8 cellular contexts compared by ENCODE assay signal in the genomic region with DNA sequence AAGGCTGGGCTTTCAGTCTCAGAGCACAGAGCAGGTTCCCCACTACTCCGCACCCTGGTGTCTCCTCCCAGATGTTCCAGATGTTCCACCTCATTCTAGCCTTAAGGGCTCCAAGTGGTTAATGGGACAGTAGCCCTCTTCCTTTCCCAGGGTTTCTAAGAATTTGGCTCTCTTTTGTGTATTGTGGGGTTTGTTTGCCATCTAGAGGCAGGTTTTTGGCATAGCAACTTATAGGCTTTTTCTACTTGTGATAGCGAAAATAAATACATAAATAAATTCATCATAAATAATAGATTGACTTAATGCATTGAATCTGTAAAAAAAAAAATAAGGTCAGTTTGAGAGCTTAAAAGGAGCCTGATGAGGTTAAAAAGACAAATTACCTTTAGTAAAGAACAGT.
A peak's percentile ranks its signal among the peaks of the same experiment; 100 is the strongest.
DNase-seq lines count a peak whose midpoint lies in the region; ATAC-seq, FAIRE-seq and TF ChIP-seq lines count a peak whose summit lies in the region.
"Not testable (repeated sequence)": the region's sequence is repeated elsewhere in the genome, so short reads cannot be mapped to it uniquely, and the experiment has no call there.

No MANE protein-coding gene starts in this region.

- not testable (repeated sequence) for H2AFZ ChIP-seq in HepG2 (ENCODE audit: low read length)

- not testable (repeated sequence) for ATAC-seq in A549, Panc1, body of pancreas, HepG2, psoas muscle

- not testable (repeated sequence) for DNase-seq in A549 (ENCODE audit: low read depth in 1 of 2, low spot score in 1 of 2); D721Med (ENCODE audit: insufficient read length, low spot score); Panc1 (ENCODE audit: low read depth, low spot score); body of pancreas; HepG2 (ENCODE audit: low spot score); psoas muscle
- DNase-seq in fibroblast of mammary gland (ENCODE audit: low read depth): peak; percentile 17

- H4K20me1 ChIP-seq in HepG2 (ENCODE audit: insufficient read depth, low read length): not testable (repeated sequence)

- H3K79me2 ChIP-seq in HepG2 (ENCODE audit: insufficient read depth, low read length): not testable (repeated sequence)

- CTCF ChIA-PET in A549 (lab: Yijun Ruan, JAX): interaction anchor here (1.3 to 1.6 kb wide), 2 partner anchors 143 to 147 kb away, joined by 3 to 4 read pairs; no protein-coding TSS in a partner anchor
- CTCF ChIA-PET in HEK293 (lab: Yijun Ruan, JAX): interaction anchor here (1.8 kb wide), 1 partner anchor 147 kb away, joined by 13 read pairs; no protein-coding TSS in a partner anchor
- CTCF ChIA-PET in Panc1 (lab: Charles Lee); HepG2 (lab: Yijun Ruan, JAX; ENCODE audit: low intra/inter-chr PET ratio, low total read pairs): not testable (repeated sequence)

- TF ChIP-seq POLR2A in A549 (IDR thresholded peaks at IDR 0.05; ENCODE audit: low read length); body of pancreas (IDR thresholded peaks at IDR 0.05); HepG2 (IDR thresholded peaks at IDR 0.05; ENCODE audit: insufficient read depth in 1 of 2, low read depth in 2 of 2, low read length in 2 of 2): not testable (repeated sequence)

- not testable (repeated sequence) for TF ChIP-seq EP300 in A549 (IDR thresholded peaks at IDR 0.05); HepG2 (IDR thresholded peaks at IDR 0.05; ENCODE audit: low read depth in 2 of 2, low read length in 2 of 2); HepG2 (CRISPR knock-in tag; IDR thresholded peaks at IDR 0.05; ENCODE audit: borderline replicate concordance)

- not testable (repeated sequence) for FAIRE-seq in A549 (lab: Jason Lieb, UNC); D721Med (lab: Jason Lieb, UNC); HepG2 (lab: Jason Lieb, UNC)

- not testable (repeated sequence) for H3K9ac ChIP-seq in HepG2 (ENCODE audit: insufficient read depth, low read depth, low read length)

- BruUV-seq in Panc1 (replicated peaks; lab: Mats Ljungman, UMichigan); HepG2 (replicated peaks; lab: Mats Ljungman, UMichigan): not testable (repeated sequence)

- WGBS in A549 (ENCODE audit: missing lambda C conversion rate): 0% methylated on average over 2 of the region's 2 CpGs
- 6 to 10% methylated on average over 2 of the region's 2 CpGs for WGBS in body of pancreas, 2 donors
- WGBS in HepG2 (ENCODE audit: low lambda C conversion rate): 0% methylated on average over 2 of the region's 2 CpGs
- WGBS in psoas muscle, 3 donors: 10 to 17% (median 14%) methylated on average over 2 of the region's 2 CpGs

- H3K4me1 ChIP-seq in A549; HEK293 (ENCODE audit: control insufficient read depth, insufficient read depth, low read length); Panc1 (ENCODE audit: control insufficient read depth, insufficient read depth, low read length); body of pancreas; HepG2 (ENCODE audit: insufficient read depth, low read length); psoas muscle: not testable (repeated sequence)

- in situ Hi-C loops in Panc1 (cut with HindIII; ENCODE audit: low pct_unique_long_range_greater_than_20kb, low sequenced_read_pairs); HepG2 (cut with HindIII; ENCODE audit: extremely low pct_ligation_motif_present, low pct_unique_long_range_greater_than_20kb): not testable (repeated sequence)

- TF ChIP-seq RAD21 in A549 (conservative IDR thresholded peaks at IDR 0.05 in 1 of 2, IDR thresholded peaks at IDR 0.05 in 1 of 2); HepG2 (CRISPR knock-in tag; IDR thresholded peaks at IDR 0.05): not testable (repeated sequence)

- H3K9me3 ChIP-seq in A549; HEK293 (ENCODE audit: control insufficient read depth, insufficient read depth, low read depth, low read length); Panc1 (ENCODE audit: control insufficient read depth, insufficient read depth, low read depth, low read length); body of pancreas; HepG2 (ENCODE audit: low read length); psoas muscle: not testable (repeated sequence)

- H3K27ac ChIP-seq in A549; HEK293 (ENCODE audit: extremely low read depth, low read depth, low read length); Panc1 (ENCODE audit: low read length); body of pancreas; HepG2 (ENCODE audit: extremely low read length, insufficient read depth, low read length); psoas muscle: not testable (repeated sequence)

- TF ChIP-seq CTCF in A549 (IDR thresholded peaks at IDR 0.05) (0 out of 3 replicates have a peak, but pooled peaks have one; percentile 10), D721Med (IDR thresholded peaks at IDR 0.05; ENCODE audit: insufficient read depth, missing control alignments) (peak; percentile 20), Panc1 (IDR thresholded peaks at IDR 0.05) (peak; percentile 50), body of pancreas (IDR thresholded peaks at IDR 0.05) (peak in 4 of 7 experiments; percentile 10 to 37 (median 20)), fibroblast of mammary gland (conservative IDR thresholded peaks at IDR 0.05; ENCODE audit: control insufficient read depth, insufficient read depth, low read depth, low read length) (peak; percentile 29), HepG2 (CRISPR knock-in tag; IDR thresholded peaks at IDR 0.05) (0 out of 2 replicates have a peak, but pooled peaks have one; percentile 7), psoas muscle (IDR thresholded peaks at IDR 0.05) (peak; percentile 36)
- not testable (repeated sequence) for TF ChIP-seq CTCF in HEK293 (tag by site-specific recombination; IDR thresholded peaks at IDR 0.05)

- H3K4me3 ChIP-seq in A549; HEK293 (ENCODE audit: low read depth, low read length); Panc1 (ENCODE audit: low read depth in 2 of 2, low read length in 2 of 2); body of pancreas; fibroblast of mammary gland (ENCODE audit: control insufficient read depth, low read depth, low read length); HepG2 (replicated peaks in 1 of 3; ENCODE audit: insufficient read depth in 1 of 3, low read depth in 2 of 3, low read length in 3 of 3); psoas muscle: not testable (repeated sequence)

- intact Hi-C loops in Panc1 (cut with micrococcal nuclease; ENCODE audit: unreplicated experiment); body of pancreas (cut with DNase I); HepG2 (cut with micrococcal nuclease; ENCODE audit: unreplicated experiment); psoas muscle (cut with DNase I): not testable (repeated sequence)

- H3K36me3 ChIP-seq in HEK293 (ENCODE audit: control insufficient read depth in 2 of 2, insufficient read depth in 1 of 2, low read length in 2 of 2); Panc1 (ENCODE audit: control insufficient read depth, insufficient read depth, low read length); body of pancreas (replicated peaks in 1 of 2; ENCODE audit: insufficient read depth in 1 of 2, low read depth in 2 of 2); HepG2 (replicated peaks in 1 of 2; ENCODE audit: control insufficient read depth in 1 of 2, insufficient read depth in 2 of 2, low read length in 2 of 2); psoas muscle (ENCODE audit: insufficient read depth in 1 of 2, low read depth in 1 of 2): not testable (repeated sequence)

- H3K27me3 ChIP-seq in Panc1 (ENCODE audit: control insufficient read depth, insufficient read depth, low read length); body of pancreas; HepG2 (ENCODE audit: control insufficient read depth in 1 of 2, insufficient read depth in 2 of 2, low read length in 2 of 2); psoas muscle (ENCODE audit: insufficient read depth in 3 of 3, low read length in 2 of 3): not testable (repeated sequence)

- not testable (repeated sequence) for H3K4me2 ChIP-seq in A549; HepG2 (ENCODE audit: low read depth, low read length)

- POLR2A ChIA-PET in A549 (lab: Yijun Ruan, JAX); HEK293 (lab: Yijun Ruan, JAX); Panc1 (lab: Charles Lee); HepG2 (lab: Yijun Ruan, JAX): not testable (repeated sequence)

TF ChIP-seq in HEK293, 187 proteins besides CTCF, POLR2A, EP300 and RAD21:
- peak; percentile 35 for TF ChIP-seq ZNF654 (tag by site-specific recombination; IDR thresholded peaks at IDR 0.05; ENCODE audit: low read depth)

TF ChIP-seq in HepG2, 621 proteins besides CTCF, POLR2A, EP300 and RAD21:
- TF ChIP-seq STAG1 (CRISPR knock-in tag; IDR thresholded peaks at IDR 0.05): peak; percentile 26; the same call in 1 of the 2 replicates
